Comparison of ENCODE assay signal across 14 cellular contexts in genomic region chr1:241828576-241828975, GRCh38. TPM values are rescaled to one million over a fixed set of nuclear protein-coding genes. Genes with fewer than 3 reads are reported as not detected.
A peak's percentile ranks its signal among the peaks of the same experiment; 100 is the strongest.
DNase-seq lines count a peak whose midpoint lies in the region; ATAC-seq, FAIRE-seq and TF ChIP-seq lines count a peak whose summit lies in the region.
"Had no signal": no experiment of that assay in that cellular context is flagged by ENCODE, and none has a peak within 500 bp of the region (broad histone marks: within the 10 kb centered on the region; RNA-seq: fewer than 3 reads in every experiment).

No MANE protein-coding gene starts in this region.

- H3K27ac Mint-ChIP-seq in astrocyte (ENCODE audit: unreplicated experiment) = no peak overlapping the region
- H3K27ac Mint-ChIP-seq in activated CD8-positive, alpha-beta memory T cell treated with anti-CD3 and anti-CD28 coated beads, Interleukin-2, amount 10 ng/mL, durations not matched to agents 7 days and 5 days = no peak overlapping the region
- H3K27ac Mint-ChIP-seq: naive B cell had no signal

- H3K9me3 Mint-ChIP-seq in astrocyte (ENCODE audit: unreplicated experiment) = no peaks in the 10 kb centered on the region
- H3K9me3 Mint-ChIP-seq in activated CD8-positive, alpha-beta memory T cell treated with anti-CD3 and anti-CD28 coated beads, Interleukin-2, amount 10 ng/mL, durations not matched to agents 7 days and 5 days (ENCODE audit: low read depth) = no peaks in the 10 kb centered on the region

- CTCF ChIA-PET in activated CD8-positive, alpha-beta memory T cell treated with anti-CD3 and anti-CD28 coated beads, Interleukin-2, amount 10 ng/mL, durations not matched to agents 7 days and 5 days (lab: Charles Lee) = interaction anchor here (1.5 kb wide), 1 partner anchor 15 kb away, joined by 3 read pairs; no protein-coding TSS in a partner anchor

- no peak overlapping the region for H3K4me3 Mint-ChIP-seq in astrocyte (ENCODE audit: unreplicated experiment)
- no peak overlapping the region for H3K4me3 Mint-ChIP-seq in activated CD8-positive, alpha-beta memory T cell treated with anti-CD3 and anti-CD28 coated beads, Interleukin-2, amount 10 ng/mL, durations not matched to agents 7 days and 5 days
- H3K4me3 Mint-ChIP-seq: naive B cell had no signal

- TF ChIP-seq CTCF in astrocyte (IDR thresholded peaks at IDR 0.05; ENCODE audit: insufficient read depth, low read depth, low read length) = no peak

- no peak overlapping the region for H3K27ac ChIP-seq in astrocyte (ENCODE audit: low read depth, low read length)
- H3K27ac ChIP-seq: brain microvascular endothelial cell had no signal

- H3K27me3 Mint-ChIP-seq in astrocyte (ENCODE audit: low read depth, unreplicated experiment) = peaks cover 6% of the 10 kb centered on the region
- peaks cover 10% of the 10 kb centered on the region for H3K27me3 Mint-ChIP-seq in activated CD8-positive, alpha-beta memory T cell treated with anti-CD3 and anti-CD28 coated beads, Interleukin-2, amount 10 ng/mL, durations not matched to agents 7 days and 5 days

- H3K36me3 Mint-ChIP-seq in astrocyte (ENCODE audit: low read depth, unreplicated experiment) = no peaks in the 10 kb centered on the region
- no peaks in the 10 kb centered on the region for H3K36me3 Mint-ChIP-seq in activated CD8-positive, alpha-beta memory T cell treated with anti-CD3 and anti-CD28 coated beads, Interleukin-2, amount 10 ng/mL, durations not matched to agents 7 days and 5 days
- H3K36me3 Mint-ChIP-seq: naive B cell had no signal

- H3K36me3 ChIP-seq in astrocyte (ENCODE audit: insufficient read depth, low read length) = no peaks in the 10 kb centered on the region
- H3K36me3 ChIP-seq: brain microvascular endothelial cell, tibial artery had no signal

- H3K9me3 ChIP-seq in astrocyte (ENCODE audit: insufficient read depth, low read depth, low read length) = no peaks in the 10 kb centered on the region
- H3K9me3 ChIP-seq: tibial artery had no signal

- H3K27me3 ChIP-seq in astrocyte (ENCODE audit: insufficient read depth, low read length) = no peaks in the 10 kb centered on the region
- H3K27me3 ChIP-seq: brain microvascular endothelial cell, tibial artery had no signal

- no peaks in the 10 kb centered on the region for H3K79me2 ChIP-seq in astrocyte (ENCODE audit: insufficient read depth, low read length)

- peaks cover 4% of the 10 kb centered on the region for H3K4me1 ChIP-seq in astrocyte (ENCODE audit: insufficient read depth, low read length)

- no peak for ATAC-seq in HG03039 (IDR thresholded peaks at IDR 0.05; ENCODE audit: unreplicated experiment)
- ATAC-seq in activated CD8-positive, alpha-beta memory T cell treated with anti-CD3 and anti-CD28 coated beads, Interleukin-2, amount 10 ng/mL, durations not matched to agents 7 days and 5 days = no peak

- no peak overlapping the region for H3K9ac ChIP-seq in astrocyte (ENCODE audit: low read length)

- FAIRE-seq in HTR-8/SVneo (lab: Jason Lieb, UNC) (peak; percentile 9), astrocyte (lab: Jason Lieb, UNC) (no peak)

- no peak overlapping the region for H3K4me3 ChIP-seq in astrocyte (ENCODE audit: insufficient read depth, low read depth, low read length)
- H3K4me3 ChIP-seq: tibial artery had no signal

- DNase-seq in AG20443 (ENCODE audit: low spot score) (peak; percentile 37), HTR-8/SVneo (ENCODE audit: insufficient read length, low spot score) (no peak), astrocyte (ENCODE audit: low read depth) (peak; percentile 48), kidney glomerular epithelial cell (lab: John Stamatoyannopoulos, UW) (peak; percentile 61), activated T-cell treated with anti-CD3 and anti-CD28 coated beads for 4 hours (no peak)
- DNase-seq in activated CD8-positive, alpha-beta memory T cell treated with anti-CD3 and anti-CD28 coated beads, Interleukin-2, amount 10 ng/mL, durations not matched to agents 7 days and 5 days = no peak
- no peak for DNase-seq in activated CD8-positive, alpha-beta memory T cell treated with anti-CD3 and anti-CD28 coated beads for 24 hours
- DNase-seq: activated naive CD4-positive, alpha-beta T cell; brain microvascular endothelial cell; naive B cell; NCI-H1417 treated with DMSO at 0.1 percent for 48 hours; NCI-H774; tibial artery had no signal

- peak overlapping the region; percentile 5 for H2AFZ ChIP-seq in astrocyte (ENCODE audit: low read depth, low read length)

- no peak overlapping the region for H3K4me2 ChIP-seq in astrocyte (ENCODE audit: low read length)

- H4K20me1 ChIP-seq in astrocyte (ENCODE audit: insufficient read depth, low read length) = no peaks in the 10 kb centered on the region

- H3K4me1 Mint-ChIP-seq in astrocyte (ENCODE audit: low read depth, unreplicated experiment) = peaks cover 5% of the 10 kb centered on the region
- no peaks in the 10 kb centered on the region for H3K4me1 Mint-ChIP-seq in activated CD8-positive, alpha-beta memory T cell treated with anti-CD3 and anti-CD28 coated beads, Interleukin-2, amount 10 ng/mL, durations not matched to agents 7 days and 5 days
- H3K4me1 Mint-ChIP-seq: naive B cell had no signal

RNA-seq across cellular contexts. Expression of gene EXO1, which starts 19.4 kb away (rescaled TPM):
- total RNA-seq in astrocyte = 2.9 and 3.8 TPM in 2 replicates
- 10 to 100 TPM; 46.3 to 51.6 TPM for total RNA-seq in activated CD8-positive, alpha-beta memory T cell treated with anti-CD3 and anti-CD28 coated beads, Interleukin-2, amount 10 ng/mL, durations not matched to agents 7 days and 5 days

Comparison
In these comparisons a context has a peak if more than half of its experiments do, and no peak if none do; other contexts are left out.
1. DNase-seq: peak in AG20443 (single experiment), astrocyte (single experiment) and kidney glomerular epithelial cell (single experiment); none in HTR-8/SVneo (single experiment), activated T-cell treated with anti-CD3 and anti-CD28 coated beads for 4 hours (single experiment), activated CD8-positive, alpha-beta memory T cell treated with anti-CD3 and anti-CD28 coated beads, Interleukin-2, amount 10 ng/mL, durations not matched to agents 7 days and 5 days (single experiment) and activated CD8-positive, alpha-beta memory T cell treated with anti-CD3 and anti-CD28 coated beads for 24 hours (single experiment).